Comparison of ENCODE assay signal across 8 cellular contexts in the genomic region with DNA sequence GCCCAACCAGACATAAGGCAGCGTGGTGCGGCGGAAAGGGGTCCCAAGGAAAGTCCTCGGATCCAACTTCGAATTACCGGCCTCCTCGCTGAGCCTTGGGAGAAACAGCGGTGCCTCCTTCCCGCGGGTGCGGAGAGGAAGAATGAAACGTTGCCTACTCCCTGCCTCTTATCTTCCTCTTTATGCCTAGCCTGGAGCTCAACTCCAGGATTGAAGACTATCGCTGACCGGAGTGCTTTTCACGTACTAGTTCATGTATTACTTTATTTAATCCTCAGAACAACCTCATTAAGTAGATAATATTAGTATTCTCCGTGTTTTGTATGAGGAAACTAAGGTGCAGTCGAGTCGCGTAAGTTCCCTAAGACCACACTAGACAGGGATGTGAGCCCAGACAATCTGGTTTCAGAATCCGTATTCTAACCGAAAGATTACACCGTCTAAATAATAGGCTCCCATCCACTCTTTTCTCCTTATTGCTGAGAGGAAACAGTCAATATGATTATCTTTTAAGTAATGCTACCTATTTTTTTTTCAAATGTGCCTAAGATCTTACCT. TPM values are rescaled to one million over a fixed set of nuclear protein-coding genes. Genes with fewer than 3 reads are reported as not detected.
A peak's percentile ranks its signal among the peaks of the same experiment; 100 is the strongest.
DNase-seq lines count a peak whose midpoint lies in the region; ATAC-seq and TF ChIP-seq lines count a peak whose summit lies in the region.

No MANE protein-coding gene starts in this region.

- H3K4me3 Mint-ChIP-seq in CD4-positive, alpha-beta memory T cell: peak overlapping the region; percentile 93 to 100 (median 98)
- H3K4me3 Mint-ChIP-seq in MCF 10A (ENCODE audit: unreplicated experiment): peak overlapping the region; percentile 81

- H4K8ac ChIP-seq in mesenchymal stem cell (ENCODE audit: low read length): peak overlapping the region; percentile 96

- H3K79me1 ChIP-seq in mesenchymal stem cell (replicated peaks; ENCODE audit: low read length, poor library complexity, severe bottlenecking): peaks cover 15% of the 10 kb centered on the region

- H3K9me3 ChIP-seq in CD4-positive, alpha-beta memory T cell (ENCODE audit: control insufficient read depth in 1 of 2, low read length in 2 of 2): no peaks in the 10 kb centered on the region
- no peaks in the 10 kb centered on the region for H3K9me3 ChIP-seq in mesenchymal stem cell (ENCODE audit: control insufficient read depth, low read length)
- H3K9me3 ChIP-seq in uterus: no peaks in the 10 kb centered on the region

- H3K36me3 Mint-ChIP-seq in CD4-positive, alpha-beta memory T cell: peaks cover 5 to 10% of the 10 kb centered on the region in 2 donors
- no peaks in the 10 kb centered on the region for H3K36me3 Mint-ChIP-seq in MCF 10A (ENCODE audit: insufficient read depth, unreplicated experiment)

- H3K27ac ChIP-seq in CD4-positive, alpha-beta memory T cell (ENCODE audit: low read depth, low read length): peak overlapping the region; percentile 86
- H3K27ac ChIP-seq in mesenchymal stem cell (ENCODE audit: low read length, poor library complexity, severe bottlenecking) (no peak overlapping the region), uterus (peak overlapping the region; percentile 74 to 76)

- H2BK12ac ChIP-seq in mesenchymal stem cell (ENCODE audit: low read length in 2 of 2): no peak overlapping the region

- no peak overlapping the region for H2BK15ac ChIP-seq in mesenchymal stem cell (ENCODE audit: low read depth, poor library complexity, severe bottlenecking)

- DNase-seq in CD4-positive, alpha-beta memory T cell: no peak
- peak; percentile 66 for DNase-seq in MV-4-11 (lab: John Stamatoyannopoulos, UW)
- no peak for DNase-seq in MCF 10A (ENCODE audit: unreplicated experiment)
- DNase-seq in mesenchymal stem cell: no peak
- DNase-seq in uterus: no peak
- no peak for DNase-seq in epidermal melanocyte (ENCODE audit: insufficient read length, low spot score)

- H3K4ac ChIP-seq in mesenchymal stem cell (ENCODE audit: low read depth in 1 of 2, low read length in 2 of 2): peak overlapping the region; percentile 9 to 92

- peak overlapping the region in 1 of 2 experiments; percentile 78 for H3K14ac ChIP-seq in mesenchymal stem cell (ENCODE audit: low read length in 2 of 2)

- no peak overlapping the region for H2AK5ac ChIP-seq in mesenchymal stem cell (ENCODE audit: low read length, severe bottlenecking)

- no peaks in the 10 kb centered on the region for H3K36me3 ChIP-seq in CD4-positive, alpha-beta memory T cell (ENCODE audit: insufficient read depth, low read length)
- no peaks in the 10 kb centered on the region for H3K36me3 ChIP-seq in mesenchymal stem cell (ENCODE audit: control insufficient read depth in 1 of 2, insufficient read depth in 2 of 2, low read depth in 1 of 2, low read length in 2 of 2)
- no peaks in the 10 kb centered on the region for H3K36me3 ChIP-seq in uterus

- POLR2A ChIA-PET in CD4-positive, alpha-beta memory T cell (lab: Charles Lee; ENCODE audit: partially characterized antibody): interaction anchor here (0.9 to 3.1 kb wide), 11 partner anchors 10 to 836 kb away, joined by 3 to 29 read pairs (median 4); a partner anchor contains a TSS
- POLR2A ChIA-PET in MCF 10A (lab: Yijun Ruan, JAX): interaction anchor here (0.6 to 3.4 kb wide), 22 partner anchors 9 to 346 kb away, joined by 3 to 31 read pairs (median 6); a partner anchor contains a TSS

- TF ChIP-seq POLR2A in uterus (IDR thresholded peaks at IDR 0.05): no peak

- H3K18ac ChIP-seq in mesenchymal stem cell (ENCODE audit: low read depth in 1 of 2, low read length in 2 of 2): peak overlapping the region; percentile 41 to 99

- peak overlapping the region; percentile 87 to 98 (median 97) for H3K27ac Mint-ChIP-seq in CD4-positive, alpha-beta memory T cell
- peak overlapping the region; percentile 94 for H3K27ac Mint-ChIP-seq in MCF 10A (ENCODE audit: low read depth, unreplicated experiment)

- peaks cover 16% of the 10 kb centered on the region for H3K4me1 ChIP-seq in CD4-positive, alpha-beta memory T cell (ENCODE audit: insufficient read depth, low read length)
- H3K4me1 ChIP-seq in mesenchymal stem cell (ENCODE audit: control insufficient read depth, insufficient read depth, low read depth, low read length) (peaks cover 4% of the 10 kb centered on the region), uterus (no peaks in the 10 kb centered on the region)

- peak overlapping the region; percentile 96 for H2AFZ ChIP-seq in mesenchymal stem cell (ENCODE audit: low read depth, low read length)

- peak overlapping the region; percentile 8 for H4K91ac ChIP-seq in mesenchymal stem cell (ENCODE audit: low read length)

- WGBS in mesenchymal stem cell: 16% methylated on average over 16 of the region's 22 CpGs

- no peak overlapping the region for H2BK5ac ChIP-seq in mesenchymal stem cell (ENCODE audit: low read depth, low read length, poor library complexity, severe bottlenecking)

- BruUV-seq in MCF 10A (replicated peaks; lab: Mats Ljungman, UMichigan): TSS peak; percentile 76

- H3K27me3 ChIP-seq in CD4-positive, alpha-beta memory T cell (ENCODE audit: insufficient read depth, low read length): no peaks in the 10 kb centered on the region
- H3K27me3 ChIP-seq in mesenchymal stem cell (ENCODE audit: control insufficient read depth in 1 of 2, insufficient read depth in 1 of 2, low read length in 2 of 2): no peaks in the 10 kb centered on the region
- H3K27me3 ChIP-seq in uterus: no peaks in the 10 kb centered on the region

- no peaks in the 10 kb centered on the region for H3K9me3 Mint-ChIP-seq in CD4-positive, alpha-beta memory T cell
- H3K9me3 Mint-ChIP-seq in MCF 10A (ENCODE audit: unreplicated experiment): no peaks in the 10 kb centered on the region

- CTCF ChIA-PET in CD4-positive, alpha-beta memory T cell (lab: Charles Lee; ENCODE audit: partially characterized antibody): interaction anchor here (0.9 to 1.6 kb wide), 2 partner anchors 20 to 33 kb away, joined by 3 read pairs; no protein-coding TSS in a partner anchor
- CTCF ChIA-PET in MCF 10A (lab: Yijun Ruan, JAX): interaction anchor here (0.6 to 2.5 kb wide), 14 partner anchors 8 to 1375 kb away, joined by 3 to 15 read pairs (median 3); no protein-coding TSS in a partner anchor

- ATAC-seq in HG03135 (IDR thresholded peaks at IDR 0.05; ENCODE audit: unreplicated experiment) (no peak), HG03432 (IDR thresholded peaks at IDR 0.05; ENCODE audit: unreplicated experiment) (no peak)

- TF ChIP-seq CTCF in MCF 10A (IDR thresholded peaks at IDR 0.05; ENCODE audit: unreplicated experiment) (no peak), uterus (IDR thresholded peaks at IDR 0.05) (no peak)

- H2BK120ac ChIP-seq in mesenchymal stem cell (ENCODE audit: low read depth, low read length): peak overlapping the region; percentile 11

- no peak overlapping the region for H3K23ac ChIP-seq in mesenchymal stem cell (ENCODE audit: low read length in 2 of 2)

- H3K9ac ChIP-seq in mesenchymal stem cell (ENCODE audit: low read length): peak overlapping the region; percentile 96

- H3K4me1 Mint-ChIP-seq in CD4-positive, alpha-beta memory T cell: peaks cover 10 to 35% (median 16%) of the 10 kb centered on the region in 4 donors
- H3K4me1 Mint-ChIP-seq in MCF 10A (ENCODE audit: insufficient read depth, unreplicated experiment): peaks cover 18% of the 10 kb centered on the region

- no peaks in the 10 kb centered on the region for H3K27me3 Mint-ChIP-seq in CD4-positive, alpha-beta memory T cell
- no peaks in the 10 kb centered on the region for H3K27me3 Mint-ChIP-seq in MCF 10A (ENCODE audit: insufficient read depth, unreplicated experiment)

- intact Hi-C loops in CD4-positive, alpha-beta memory T cell (cut with micrococcal nuclease): no loop called here
- intact Hi-C loops in MCF 10A (cut with micrococcal nuclease) (no loop called here), uterus (cut with DNase I; ENCODE audit: low total_unique reads) (no loop called here)

- H3K4me3 ChIP-seq in CD4-positive, alpha-beta memory T cell (ENCODE audit: low read length in 2 of 2): peak overlapping the region; percentile 61 to 88
- H3K4me3 ChIP-seq in mesenchymal stem cell (ENCODE audit: insufficient read depth in 1 of 2, low read depth in 1 of 2, low read length in 2 of 2) (peak overlapping the region; percentile 67 to 100), uterus (peak overlapping the region; percentile 52 to 97)

- peak overlapping the region; percentile 80 for H3K4me2 ChIP-seq in mesenchymal stem cell (ENCODE audit: low read length, poor library complexity, severe bottlenecking)

RNA-seq across cellular contexts. Expression of a gene that starts 0.8 kb away (rescaled TPM):
- total RNA-seq in CD4-positive, alpha-beta memory T cell: 10 to 100 TPM in 1 of 2 experiments, 1 to 10 TPM in 1; 10.0 to 11.4 TPM
- 10 to 100 TPM; 13.0 to 14.3 TPM for polyA plus RNA-seq in CD4-positive, alpha-beta memory T cell
- total RNA-seq in MCF 10A (2022): 10.2 and 11.1 TPM in 2 replicates
- 8.4 TPM for polyA plus RNA-seq in mesenchymal stem cell (2013, experiment 1 of 2)
- 8.9 TPM for polyA plus RNA-seq in mesenchymal stem cell (2013, experiment 2 of 2)
- total RNA-seq in uterus: 10 to 100 TPM in 2 of 4 donors, 1 to 10 TPM in 2; 2.3 to 16.9 (median 10.7) TPM

RNA-seq across cellular contexts. Expression of a gene that starts 29.8 kb away (rescaled TPM):
- total RNA-seq in CD4-positive, alpha-beta memory T cell: not detected
- polyA plus RNA-seq in CD4-positive, alpha-beta memory T cell: under 1 TPM in 1 of 2 donors, not detected in 1; 0.10 TPM
- total RNA-seq in MCF 10A (2022) (0.21 and 0.47 TPM in 2 replicates), uterus (10 to 100 TPM in 2 of 4 donors, 1 to 10 TPM in 2; 2.6 to 21.2 (median 8.7) TPM)
- 7.3 TPM for polyA plus RNA-seq in mesenchymal stem cell (2013, experiment 1 of 2)
- polyA plus RNA-seq in mesenchymal stem cell (2013, experiment 2 of 2): 7.3 TPM
